Comparison of ENCODE assay signal across 1 cellular context in the genomic region with DNA sequence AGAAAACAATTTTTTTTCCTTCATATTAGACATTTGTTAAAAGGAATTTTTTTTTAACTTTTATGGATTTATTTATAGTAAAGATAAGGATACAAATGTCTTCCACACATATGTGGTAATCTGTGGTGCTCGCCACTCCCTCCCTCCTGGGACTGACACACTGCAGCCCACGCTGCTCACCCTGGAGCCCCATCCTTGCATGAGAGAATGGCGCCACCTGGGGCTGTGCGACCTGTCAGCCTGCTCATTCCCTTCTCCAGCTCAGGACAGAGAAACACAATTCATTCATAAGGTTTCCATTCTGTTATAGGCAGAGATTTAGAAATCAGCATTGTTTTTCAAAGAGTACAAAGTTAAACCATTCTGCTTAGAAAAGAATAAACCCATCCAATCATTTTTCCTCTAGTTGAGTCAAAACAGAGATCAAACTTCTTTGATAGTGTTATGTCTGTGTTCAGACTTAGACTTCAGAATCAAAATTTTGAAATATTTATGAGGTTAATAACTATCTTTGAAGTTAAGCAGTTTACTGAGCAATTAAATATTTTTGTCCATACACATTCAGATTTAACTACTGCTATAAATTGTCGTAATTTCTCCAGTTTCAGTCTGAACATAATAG.
TF ChIP-seq lines count a peak whose summit lies in the region.

No MANE protein-coding gene starts in this region.

TF ChIP-seq in GM23338, 12 proteins besides CTCF, POLR2A, EP300 and RAD21 (continued from another document):
- TF ChIP-seq, protein P1, sequence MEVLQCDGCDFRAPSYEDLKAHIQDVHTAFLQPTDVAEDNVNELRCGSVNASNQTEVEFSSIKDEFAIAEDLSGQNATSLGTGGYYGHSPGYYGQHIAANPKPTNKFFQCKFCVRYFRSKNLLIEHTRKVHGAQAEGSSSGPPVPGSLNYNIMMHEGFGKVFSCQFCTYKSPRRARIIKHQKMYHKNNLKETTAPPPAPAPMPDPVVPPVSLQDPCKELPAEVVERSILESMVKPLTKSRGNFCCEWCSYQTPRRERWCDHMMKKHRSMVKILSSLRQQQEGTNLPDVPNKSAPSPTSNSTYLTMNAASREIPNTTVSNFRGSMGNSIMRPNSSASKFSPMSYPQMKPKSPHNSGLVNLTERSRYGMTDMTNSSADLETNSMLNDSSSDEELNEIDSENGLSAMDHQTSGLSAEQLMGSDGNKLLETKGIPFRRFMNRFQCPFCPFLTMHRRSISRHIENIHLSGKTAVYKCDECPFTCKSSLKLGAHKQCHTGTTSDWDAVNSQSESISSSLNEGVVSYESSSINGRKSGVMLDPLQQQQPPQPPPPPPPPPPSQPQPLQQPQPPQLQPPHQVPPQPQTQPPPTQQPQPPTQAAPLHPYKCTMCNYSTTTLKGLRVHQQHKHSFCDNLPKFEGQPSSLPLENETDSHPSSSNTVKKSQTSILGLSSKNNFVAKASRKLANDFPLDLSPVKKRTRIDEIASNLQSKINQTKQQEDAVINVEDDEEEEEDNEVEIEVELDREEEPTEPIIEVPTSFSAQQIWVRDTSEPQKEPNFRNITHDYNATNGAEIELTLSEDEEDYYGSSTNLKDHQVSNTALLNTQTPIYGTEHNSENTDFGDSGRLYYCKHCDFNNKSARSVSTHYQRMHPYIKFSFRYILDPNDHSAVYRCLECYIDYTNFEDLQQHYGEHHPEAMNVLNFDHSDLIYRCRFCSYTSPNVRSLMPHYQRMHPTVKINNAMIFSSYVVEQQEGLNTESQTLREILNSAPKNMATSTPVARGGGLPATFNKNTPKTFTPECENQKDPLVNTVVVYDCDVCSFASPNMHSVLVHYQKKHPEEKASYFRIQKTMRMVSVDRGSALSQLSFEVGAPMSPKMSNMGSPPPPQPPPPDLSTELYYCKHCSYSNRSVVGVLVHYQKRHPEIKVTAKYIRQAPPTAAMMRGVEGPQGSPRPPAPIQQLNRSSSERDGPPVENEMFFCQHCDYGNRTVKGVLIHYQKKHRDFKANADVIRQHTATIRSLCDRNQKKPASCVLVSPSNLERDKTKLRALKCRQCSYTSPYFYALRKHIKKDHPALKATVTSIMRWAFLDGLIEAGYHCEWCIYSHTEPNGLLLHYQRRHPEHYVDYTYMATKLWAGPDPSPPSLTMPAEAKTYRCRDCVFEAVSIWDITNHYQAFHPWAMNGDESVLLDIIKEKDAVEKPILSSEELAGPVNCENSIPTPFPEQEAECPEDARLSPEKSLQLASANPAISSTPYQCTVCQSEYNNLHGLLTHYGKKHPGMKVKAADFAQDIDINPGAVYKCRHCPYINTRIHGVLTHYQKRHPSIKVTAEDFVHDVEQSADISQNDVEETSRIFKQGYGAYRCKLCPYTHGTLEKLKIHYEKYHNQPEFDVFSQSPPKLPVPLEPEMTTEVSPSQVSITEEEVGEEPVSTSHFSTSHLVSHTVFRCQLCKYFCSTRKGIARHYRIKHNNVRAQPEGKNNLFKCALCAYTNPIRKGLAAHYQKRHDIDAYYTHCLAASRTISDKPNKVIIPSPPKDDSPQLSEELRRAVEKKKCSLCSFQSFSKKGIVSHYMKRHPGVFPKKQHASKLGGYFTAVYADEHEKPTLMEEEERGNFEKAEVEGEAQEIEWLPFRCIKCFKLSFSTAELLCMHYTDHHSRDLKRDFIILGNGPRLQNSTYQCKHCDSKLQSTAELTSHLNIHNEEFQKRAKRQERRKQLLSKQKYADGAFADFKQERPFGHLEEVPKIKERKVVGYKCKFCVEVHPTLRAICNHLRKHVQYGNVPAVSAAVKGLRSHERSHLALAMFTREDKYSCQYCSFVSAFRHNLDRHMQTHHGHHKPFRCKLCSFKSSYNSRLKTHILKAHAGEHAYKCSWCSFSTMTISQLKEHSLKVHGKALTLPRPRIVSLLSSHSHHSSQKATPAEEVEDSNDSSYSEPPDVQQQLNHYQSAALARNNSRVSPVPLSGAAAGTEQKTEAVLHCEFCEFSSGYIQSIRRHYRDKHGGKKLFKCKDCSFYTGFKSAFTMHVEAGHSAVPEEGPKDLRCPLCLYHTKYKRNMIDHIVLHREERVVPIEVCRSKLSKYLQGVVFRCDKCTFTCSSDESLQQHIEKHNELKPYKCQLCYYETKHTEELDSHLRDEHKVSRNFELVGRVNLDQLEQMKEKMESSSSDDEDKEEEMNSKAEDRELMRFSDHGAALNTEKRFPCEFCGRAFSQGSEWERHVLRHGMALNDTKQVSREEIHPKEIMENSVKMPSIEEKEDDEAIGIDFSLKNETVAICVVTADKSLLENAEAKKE (CRISPR knock-in tag; IDR thresholded peaks at IDR 0.05) = no peak
- no peak for TF ChIP-seq EZH2 (IDR thresholded peaks at IDR 0.05; ENCODE audit: low read depth, unreplicated experiment)
- TF ChIP-seq ZNF114 (CRISPR knock-in tag; IDR thresholded peaks at IDR 0.05) = no peak
- TF ChIP-seq POLR2AphosphoS5 (IDR thresholded peaks at IDR 0.05; ENCODE audit: low read depth) = no peak
TF ChIP-seq in GM23338: peak in this region for 0.
